ENCODE assay signal across 7 cellular contexts in genomic region chr22:42537199-42537831, GRCh38. TPM values are rescaled to one million over a fixed set of nuclear protein-coding genes. Genes with fewer than 3 reads are reported as not detected.
DNase-seq lines count a peak whose midpoint lies in the region; ATAC-seq and TF ChIP-seq lines count a peak whose summit lies in the region.
"Not testable (repeated sequence)": the region's sequence is repeated elsewhere in the genome, so short reads cannot be mapped to it uniquely, and the experiment has no call there.

No MANE protein-coding gene starts in this region.

- H3K36me3 ChIP-seq in KMS-11 (ENCODE audit: insufficient read depth); parathyroid adenoma (ENCODE audit: control insufficient read depth, insufficient read depth, low read length): not testable (repeated sequence)

- H3K9me3 Mint-ChIP-seq in MCF 10A (ENCODE audit: unreplicated experiment), result not testable (repeated sequence)

- not testable (repeated sequence) for H4K20me1 ChIP-seq in KMS-11 (ENCODE audit: insufficient read depth)

- H3K4me2 ChIP-seq in KMS-11, result peak overlapping the region; percentile 50
- H3K4me2 ChIP-seq in parathyroid adenoma (ENCODE audit: low read length), result not testable (repeated sequence)

- WGBS in right cardiac atrium, result 44% methylated on average over 12 of the region's 14 CpGs

- not testable (repeated sequence) for TF ChIP-seq CTCF in KMS-11 (conservative IDR thresholded peaks at IDR 0.05; ENCODE audit: low read depth, low read length); VCaP (conservative IDR thresholded peaks at IDR 0.05); MCF 10A (IDR thresholded peaks at IDR 0.05; ENCODE audit: unreplicated experiment); parathyroid adenoma (IDR thresholded peaks at IDR 0.05)

- H3K27ac ChIP-seq in KMS-11; right cardiac atrium (ENCODE audit: low read length): not testable (repeated sequence)
- peak overlapping the region; percentile 21; the same call in 1 of the 2 replicates for H3K27ac ChIP-seq in VCaP
- H3K27ac ChIP-seq in parathyroid adenoma, result peak overlapping the region; percentile 39

- H3K27me3 Mint-ChIP-seq in MCF 10A (ENCODE audit: insufficient read depth, unreplicated experiment), result not testable (repeated sequence)

- CTCF ChIA-PET in MCF 10A (lab: Yijun Ruan, JAX), result interaction anchor here (1.0 kb wide), 1 partner anchor 9 kb away, joined by 3 read pairs; no protein-coding TSS in a partner anchor

- H3K27ac Mint-ChIP-seq in MCF 10A (ENCODE audit: low read depth, unreplicated experiment), result peak overlapping the region; percentile 84

- intact Hi-C loops in MCF 10A (cut with micrococcal nuclease); right cardiac atrium (cut with DNase I): not testable (repeated sequence)

- peak; percentile 43 for ATAC-seq in GM18870 (IDR thresholded peaks at IDR 0.05; ENCODE audit: unreplicated experiment)
- ATAC-seq in HG02571 (IDR thresholded peaks at IDR 0.05; ENCODE audit: unreplicated experiment), result peak; percentile 44
- ATAC-seq in right cardiac atrium, result peak; percentile 86 to 93

- not testable (repeated sequence) for DNase-seq in MCF 10A (ENCODE audit: unreplicated experiment); right cardiac atrium

- H3K79me2 ChIP-seq in KMS-11 (ENCODE audit: insufficient read depth, low read depth); parathyroid adenoma: not testable (repeated sequence)

- H3K4me3 Mint-ChIP-seq in MCF 10A (ENCODE audit: unreplicated experiment), result not testable (repeated sequence)

- peaks cover 62% of the 10 kb centered on the region for H3K27me3 ChIP-seq in KMS-11 (ENCODE audit: insufficient read depth, low read depth)
- not testable (repeated sequence) for H3K27me3 ChIP-seq in right cardiac atrium (ENCODE audit: control insufficient read depth, insufficient read depth); parathyroid adenoma (ENCODE audit: control insufficient read depth, insufficient read depth, low read length)

- not testable (repeated sequence) for H3K36me3 Mint-ChIP-seq in MCF 10A (ENCODE audit: insufficient read depth, unreplicated experiment)

- not testable (repeated sequence) for H3K9ac ChIP-seq in KMS-11, parathyroid adenoma

- BruUV-seq in MCF 10A (replicated peaks; lab: Mats Ljungman, UMichigan), result not testable (repeated sequence)

- H3K9me3 ChIP-seq in right cardiac atrium (ENCODE audit: control insufficient read depth, low read length); parathyroid adenoma (ENCODE audit: control insufficient read depth, low read length): not testable (repeated sequence)

- not testable (repeated sequence) for H3K4me1 Mint-ChIP-seq in MCF 10A (ENCODE audit: insufficient read depth, unreplicated experiment)

- H2AFZ ChIP-seq in KMS-11 (ENCODE audit: low read depth), result not testable (repeated sequence)
- peak overlapping the region; percentile 62 for H2AFZ ChIP-seq in parathyroid adenoma

- peaks cover 45% of the 10 kb centered on the region for H3K4me1 ChIP-seq in KMS-11 (ENCODE audit: low read depth, poor library complexity, severe bottlenecking)
- H3K4me1 ChIP-seq in right cardiac atrium (ENCODE audit: control insufficient read depth, insufficient read depth, low read length); parathyroid adenoma: not testable (repeated sequence)

- H3K4me3 ChIP-seq in KMS-11 (IDR thresholded peaks at IDR 0.05; ENCODE audit: insufficient read depth, low read depth, low read length); right cardiac atrium (ENCODE audit: low read length); parathyroid adenoma (ENCODE audit: low read depth, low read length): not testable (repeated sequence)

- POLR2A ChIA-PET in MCF 10A (lab: Yijun Ruan, JAX), result interaction anchor here (0.8 to 3.0 kb wide), 3 partner anchors 77 to 1091 kb away, joined by 3 to 11 read pairs (median 3); partner anchors contain the start of genes POLDIP3 and TOB2

RNA-seq across cellular contexts. Expression of gene SERHL2, which starts 16.4 kb away (rescaled TPM):
- total RNA-seq in MCF 10A (2022) (0.75 TPM in 1 of 2 replicates, not detected in the other), right cardiac atrium (1 to 10 TPM; 3.3 to 5.0 (median 4.3) TPM)
- 4.8 TPM for polyA plus RNA-seq in right cardiac atrium

RNA-seq across cellular contexts. Expression of gene RRP7A, which starts 17.7 kb away (rescaled TPM):
- total RNA-seq in MCF 10A (2022) (45.1 and 59.4 TPM in 2 replicates), right cardiac atrium (10 to 100 TPM; 23.5 to 29.8 (median 25.1) TPM)
- polyA plus RNA-seq in right cardiac atrium, result 19.3 TPM
